9 cellular contexts compared by ENCODE assay signal in genomic region chr1:159780583-159781582, GRCh38. TPM values are rescaled to one million over a fixed set of nuclear protein-coding genes. Genes with fewer than 3 reads are reported as not detected.
DNase-seq lines count a peak whose midpoint lies in the region; ATAC-seq and TF ChIP-seq lines count a peak whose summit lies in the region.
"Had no signal": no experiment of that assay in that cellular context is flagged by ENCODE, and none has a peak within 500 bp of the region (broad histone marks: within the 10 kb centered on the region; RNA-seq: fewer than 3 reads in every experiment).

TSS of gene DUSP23 (plus strand) at chr1:159780962. CDS start at chr1:159781101, 139 bp downstream.

- TF ChIP-seq CTCF in AG09319 (IDR thresholded peaks at IDR 0.05; ENCODE audit: low read depth, low read length): peak; percentile 97

- H3K27ac ChIP-seq in cingulate gyrus (ENCODE audit: low read depth, low read length): peak within 1 kb of the TSS; percentile 73
- H3K27ac ChIP-seq: SJCRH30 had no signal

- peak; percentile 95 for DNase-seq in AG09319 (ENCODE audit: extremely low read depth, low read depth)
- peak; percentile 89 for DNase-seq in NCI-H460 (ENCODE audit: extremely low read depth, low read depth)
- peak; percentile 94 to 97 for DNase-seq in activated CD4-positive, alpha-beta T cell treated with anti-CD3 and anti-CD28 coated beads for 4 hours
- DNase-seq in kidney glomerular epithelial cell (lab: John Stamatoyannopoulos, UW): peak; percentile 98
- peak; percentile 90 to 91 for DNase-seq in stimulated activated CD4-positive, alpha-beta T cell treated with anti-CD3 and anti-CD28 coated beads, Interleukin-1b, Interleukin-23, amount 100 ng/mL, for 1 hour (ENCODE audit: low read depth in 2 of 2)

- ATAC-seq in GM19025 (IDR thresholded peaks at IDR 0.05; ENCODE audit: low read depth, unreplicated experiment): peak; percentile 99
- peak; percentile 99 for ATAC-seq in HG03342 (IDR thresholded peaks at IDR 0.05; ENCODE audit: unreplicated experiment)

RNA-seq across cellular contexts. Expression of gene DUSP23, which starts in this region (rescaled TPM):
- total RNA-seq in NCI-H460 (2014; rRNA removed; shearing (Covaris generic)): 2.0 and 4.8 TPM in 2 replicates
- polyA plus RNA-seq in NCI-H460 (2014; cell fraction: nucleus; rRNA removed): 12.8 and 30.8 TPM in 2 replicates
- total RNA-seq: SJCRH30 had no signal

Comparison
In these comparisons a context has a peak if more than half of its experiments do, and no peak if none do; other contexts are left out.
1. Peak in every context shown above with its lines: DNase-seq, ATAC-seq and H3K27ac ChIP-seq.